In genomic region chr17:61715348-61715747, GRCh38 we compare ENCODE assay signal across 30 cellular contexts.
DNase-seq lines count a peak whose midpoint lies in the region; ATAC-seq, FAIRE-seq and TF ChIP-seq lines count a peak whose summit lies in the region.
"Had no signal": no experiment of that assay in that cellular context is flagged by ENCODE, and none has a peak within 500 bp of the region (broad histone marks: within the 10 kb centered on the region; RNA-seq: fewer than 3 reads in every experiment).

No MANE protein-coding gene starts in this region.

- BruUV-seq in OCI-LY7 (replicated peaks; lab: Mats Ljungman, UMichigan) (TSS peak; percentile 38), GM12878 (replicated peaks; lab: Mats Ljungman, UMichigan) (no TSS peak)

- 96% methylated on average over 1 of the region's 1 CpG for WGBS in GM12878 (ENCODE audit: insufficient coverage, insufficient replicate concordance, low lambda C conversion rate, missing lambda C conversion rate)
- 100% methylated on average over 1 of the region's 1 CpG for WGBS in SK-N-SH (ENCODE audit: low lambda C conversion rate)

- SMC1A ChIA-PET in GM12878 (lab: Charles Lee; ENCODE audit: uncharacterized antibody, unreplicated experiment): interaction anchor here (0.5 to 1.3 kb wide), 4 partner anchors 16 to 115 kb away, joined by 3 to 4 read pairs (median 3); no protein-coding TSS in a partner anchor

- H3K9ac ChIP-seq in GM12878 (ENCODE audit: control insufficient read depth, insufficient read depth, low read length) (no peak overlapping the region), SK-N-SH (no peak overlapping the region)
- H3K9ac ChIP-seq: BLaER1; BLaER1 treated with 17β-estradiol and CSF1 and Interleukin-3, amounts not matched to agents 10 nM and 100 nM had no signal

- POLR2A ChIA-PET in OCI-LY7 (lab: Charles Lee) (interaction anchor here (0.5 to 1.0 kb wide), 2 partner anchors 37 to 124 kb away, joined by 3 read pairs; no protein-coding TSS in a partner anchor), GM12878 (lab: Charles Lee) (interaction anchor here (0.6 to 0.7 kb wide), 2 partner anchors 12 to 67 kb away, joined by 3 to 6 read pairs; no protein-coding TSS in a partner anchor), SK-N-SH (lab: Yijun Ruan, JAX) (no interaction called here)

- ATAC-seq in GM12878 (no peak), HG03439 (IDR thresholded peaks at IDR 0.05; ENCODE audit: unreplicated experiment) (no peak)
- ATAC-seq: A549; CD8-positive, alpha-beta T cell had no signal

- no peak for TF ChIP-seq RAD21 in GM12878 (IDR thresholded peaks at IDR 0.05; ENCODE audit: insufficient read depth, low read depth, low read length)
- no peak for TF ChIP-seq RAD21 in SK-N-SH (IDR thresholded peaks at IDR 0.05; ENCODE audit: low read length)

- TF ChIP-seq POLR2A in GM12878 (IDR thresholded peaks at IDR 0.05; ENCODE audit: low read depth, low read length): no peak

- intact Hi-C loops in OCI-LY7 (cut with micrococcal nuclease; ENCODE audit: unreplicated experiment): no loop called here
- intact Hi-C loops in GM12878 (cut with micrococcal nuclease; ENCODE audit: unreplicated experiment): no loop called here

- H3K79me2 ChIP-seq in OCI-LY7 (ENCODE audit: insufficient read depth, low read depth, low read length) (no peaks in the 10 kb centered on the region), GM12878 (ENCODE audit: control insufficient read depth, insufficient read depth, low read length) (no peaks in the 10 kb centered on the region), SK-N-SH (ENCODE audit: insufficient read depth) (no peaks in the 10 kb centered on the region)

- TF ChIP-seq EP300 in GM12878 (IDR thresholded peaks at IDR 0.05; ENCODE audit: borderline replicate concordance in 1 of 2, control insufficient read depth in 1 of 2, low read depth in 2 of 2, low read length in 2 of 2) (no peak), SK-N-SH (IDR thresholded peaks at IDR 0.05; ENCODE audit: borderline replicate concordance in 1 of 2, low read depth in 1 of 2, low read length in 1 of 2) (no peak)

- H3K27me3 ChIP-seq in GM12878 (replicated peaks in 1 of 2; ENCODE audit: control insufficient read depth in 2 of 2, insufficient read depth in 2 of 2, low read length in 1 of 2) (no peaks in the 10 kb centered on the region), SK-N-SH (ENCODE audit: insufficient read depth) (no peaks in the 10 kb centered on the region)
- H3K27me3 ChIP-seq: BE2C; BLaER1; BLaER1 treated with 17β-estradiol and CSF1 and Interleukin-3, amounts not matched to agents 10 nM and 100 nM had no signal

- H3K36me3 ChIP-seq in OCI-LY7 (ENCODE audit: insufficient read depth, low read length) (peaks cover 86% of the 10 kb centered on the region), GM12878 (ENCODE audit: control insufficient read depth in 2 of 2, insufficient read depth in 2 of 2, low read length in 1 of 2) (no peaks in the 10 kb centered on the region), SK-N-SH (replicated peaks in 1 of 2; ENCODE audit: control insufficient read depth in 1 of 2, insufficient read depth in 2 of 2, low read length in 1 of 2) (peaks cover 6 to 53% of the 10 kb centered on the region in 2 experiments)
- H3K36me3 ChIP-seq: BE2C had no signal

- in situ Hi-C loops in GM12878 (cut with MboI): no loop called here

- H4K20me1 ChIP-seq in OCI-LY7 (ENCODE audit: insufficient read depth, low read length) (no peaks in the 10 kb centered on the region), GM12878 (ENCODE audit: control insufficient read depth, insufficient read depth) (no peaks in the 10 kb centered on the region), SK-N-SH (ENCODE audit: insufficient read depth) (no peaks in the 10 kb centered on the region)
- H4K20me1 ChIP-seq: BLaER1; BLaER1 treated with 17β-estradiol and CSF1 and Interleukin-3, amounts not matched to agents 10 nM and 100 nM had no signal

- DNase-seq in OCI-LY7 (ENCODE audit: low spot score) (no peak), GM12878 (ENCODE audit: low read depth, low spot score) (no peak), SK-N-SH (no peak)
- DNase-seq: 8988T; ACHN; AML-193; BE2C; C1 segment of cervical spinal cord; Caco-2; Calu3; CD4-positive, alpha-beta memory T cell; CD4-positive, alpha-beta T cell; CD4-positive, CD25-positive, alpha-beta regulatory T cell; CD8-positive, alpha-beta memory T cell; CD8-positive, alpha-beta T cell; COR-L47; DMS 273 treated with DMSO at 0.1 percent for 48 hours; DMS153; DMS53; DMS79; DMS79 treated with DMSO at 0.1 percent for 48 hours; DND-41; EL had no signal

- no peak overlapping the region for H2AFZ ChIP-seq in OCI-LY7 (ENCODE audit: low read length)
- H2AFZ ChIP-seq in GM12878 (ENCODE audit: control insufficient read depth, low read depth, low read length): no peak overlapping the region
- no peak overlapping the region for H2AFZ ChIP-seq in SK-N-SH (ENCODE audit: low read depth)

- no peaks in the 10 kb centered on the region for H3K9me2 ChIP-seq in OCI-LY7 (ENCODE audit: insufficient read depth, low read length)
- no peaks in the 10 kb centered on the region for H3K9me2 ChIP-seq in SK-N-SH

- CTCF ChIA-PET in OCI-LY7 (lab: Charles Lee; ENCODE audit: unreplicated experiment): interaction anchor here (1.0 kb wide), 1 partner anchor 19 kb away, joined by 3 read pairs; no protein-coding TSS in a partner anchor
- CTCF ChIA-PET in GM12878 (lab: Yijun Ruan, JAX): interaction anchor here (1.0 to 1.4 kb wide), 2 partner anchors 10 to 15 kb away, joined by 3 to 4 read pairs; no protein-coding TSS in a partner anchor
- CTCF ChIA-PET in SK-N-SH (lab: Yijun Ruan, JAX): interaction anchor here (1.4 to 1.5 kb wide), 2 partner anchors 26 to 73 kb away, joined by 3 to 4 read pairs; no protein-coding TSS in a partner anchor

- H3F3A ChIP-seq in SK-N-SH (replicated peaks; ENCODE audit: insufficient read depth): no peaks in the 10 kb centered on the region

- H3K4me2 ChIP-seq in OCI-LY7 (ENCODE audit: low read length) (no peak overlapping the region), GM12878 (ENCODE audit: control insufficient read depth, insufficient read depth) (no peak overlapping the region), SK-N-SH (no peak overlapping the region)
- H3K4me2 ChIP-seq: A549; BLaER1; BLaER1 treated with 17β-estradiol and CSF1 and Interleukin-3, amounts not matched to agents 10 nM and 100 nM had no signal

- RAD21 ChIA-PET in GM12878 (lab: Charles Lee; ENCODE audit: unreplicated experiment): no interaction called here

- H3K27ac ChIP-seq in OCI-LY7 (ENCODE audit: low read depth, low read length, poor library complexity, severe bottlenecking): no peak overlapping the region
- H3K27ac ChIP-seq in GM12878 (ENCODE audit: control insufficient read depth, insufficient read depth): no peak overlapping the region
- no peak overlapping the region for H3K27ac ChIP-seq in SK-N-SH (ENCODE audit: low read depth in 2 of 2, low read length in 1 of 2)
- H3K27ac ChIP-seq: 22Rv1; A549; BLaER1; BLaER1 treated with 17β-estradiol and CSF1 and Interleukin-3, amounts not matched to agents 10 nM and 100 nM; C4-2B had no signal

- H3K9me3 ChIP-seq in OCI-LY7 (ENCODE audit: low read length) (peaks cover 25% of the 10 kb centered on the region), GM12878 (replicated peaks; ENCODE audit: control insufficient read depth, insufficient read depth, low read length) (no peaks in the 10 kb centered on the region; the same call in 1 of the 3 replicates), SK-N-SH (peaks cover 40% of the 10 kb centered on the region)
- H3K9me3 ChIP-seq: BE2C had no signal

- H3K4me1 ChIP-seq in OCI-LY7 (ENCODE audit: insufficient read depth, low read length, poor library complexity, severe bottlenecking): no peaks in the 10 kb centered on the region
- H3K4me1 ChIP-seq in GM12878 (ENCODE audit: control insufficient read depth, insufficient read depth, low read length): no peaks in the 10 kb centered on the region
- H3K4me1 ChIP-seq in SK-N-SH (ENCODE audit: control insufficient read depth in 1 of 2, insufficient read depth in 2 of 2, low read depth in 1 of 2, low read length in 1 of 2): no peaks in the 10 kb centered on the region
- H3K4me1 ChIP-seq: A549; BE2C; BLaER1; BLaER1 treated with 17β-estradiol and CSF1 and Interleukin-3, amounts not matched to agents 10 nM and 100 nM; Caco-2 had no signal

- no peak for TF ChIP-seq CTCF in OCI-LY7 (conservative IDR thresholded peaks at IDR 0.05; ENCODE audit: low read length)
- no peak for TF ChIP-seq CTCF in GM12878 (IDR thresholded peaks at IDR 0.05 in 2 of 3, conservative IDR thresholded peaks at IDR 0.05 in 1 of 3; ENCODE audit: control insufficient read depth in 2 of 3, extremely low read depth in 1 of 3, insufficient read depth in 1 of 3, low read depth in 3 of 3, low read length in 3 of 3)
- no peak for TF ChIP-seq CTCF in SK-N-SH (IDR thresholded peaks at IDR 0.05)

- H3K4me3 ChIP-seq in OCI-LY7 (ENCODE audit: low read depth, low read length, poor library complexity, severe bottlenecking): no peak overlapping the region
- no peak overlapping the region for H3K4me3 ChIP-seq in GM12878
- no peak overlapping the region for H3K4me3 ChIP-seq in SK-N-SH (ENCODE audit: low read depth in 2 of 2, low read length in 1 of 2)
- H3K4me3 ChIP-seq: A549; BLaER1; BLaER1 treated with 17β-estradiol and CSF1 and Interleukin-3, amounts not matched to agents 10 nM and 100 nM had no signal

- FAIRE-seq in GM12878 (lab: Jason Lieb, UNC): no peak
- FAIRE-seq: D721Med had no signal

TF ChIP-seq in GM12878, 131 proteins besides CTCF, POLR2A, EP300 and RAD21:
- TF ChIP-seq ETV6 (conservative IDR thresholded peaks at IDR 0.05 in 1 of 2, IDR thresholded peaks at IDR 0.05 in 1 of 2; ENCODE audit: borderline replicate concordance in 1 of 2, low read depth in 1 of 2) (peak in 1 of 2 experiments; percentile 89; a peak in 2 of 4 replicates), CREM (IDR thresholded peaks at IDR 0.05; ENCODE audit: low read depth) (no peak), NFXL1 (IDR thresholded peaks at IDR 0.05; ENCODE audit: borderline replicate concordance) (peak; percentile 90)

TF ChIP-seq in SK-N-SH, 30 proteins besides CTCF, POLR2A, EP300 and RAD21:
- TF ChIP-seq GATA2 (CRISPR knock-in tag; IDR thresholded peaks at IDR 0.05): no peak
- no peak for TF ChIP-seq SMC3 (IDR thresholded peaks at IDR 0.05; ENCODE audit: low read depth, low read length)
- no peak for TF ChIP-seq RCOR1 (IDR thresholded peaks at IDR 0.05; ENCODE audit: low read length)
- no peak for TF ChIP-seq FOSL2 (IDR thresholded peaks at IDR 0.05; ENCODE audit: borderline replicate concordance, low read depth)
- TF ChIP-seq FOXM1 (IDR thresholded peaks at IDR 0.05; ENCODE audit: low read depth): no peak
- TF ChIP-seq POLR2AphosphoS5 (IDR thresholded peaks at IDR 0.05; ENCODE audit: low read depth, low read length): no peak
- TF ChIP-seq TEAD4 (IDR thresholded peaks at IDR 0.05; ENCODE audit: borderline replicate concordance, insufficient read depth): no peak
- TF ChIP-seq ELF1 (IDR thresholded peaks at IDR 0.05): no peak
- TF ChIP-seq MEF2A (IDR thresholded peaks at IDR 0.05; ENCODE audit: borderline replicate concordance, low read depth): no peak
- TF ChIP-seq GABPA (IDR thresholded peaks at IDR 0.05; ENCODE audit: low read depth): no peak
- TF ChIP-seq SIN3A (IDR thresholded peaks at IDR 0.05; ENCODE audit: borderline replicate concordance, low read depth, low read length): no peak
